Comparison of ENCODE assay signal across 1 cellular context in genomic region chr9:119004618-119004990, GRCh38.
TF ChIP-seq lines count a peak whose summit lies in the region.

No MANE protein-coding gene starts in this region.

TF ChIP-seq in GM23338, 12 proteins besides CTCF, POLR2A, EP300 and RAD21 (continued from another document):
- TF ChIP-seq, protein P1, sequence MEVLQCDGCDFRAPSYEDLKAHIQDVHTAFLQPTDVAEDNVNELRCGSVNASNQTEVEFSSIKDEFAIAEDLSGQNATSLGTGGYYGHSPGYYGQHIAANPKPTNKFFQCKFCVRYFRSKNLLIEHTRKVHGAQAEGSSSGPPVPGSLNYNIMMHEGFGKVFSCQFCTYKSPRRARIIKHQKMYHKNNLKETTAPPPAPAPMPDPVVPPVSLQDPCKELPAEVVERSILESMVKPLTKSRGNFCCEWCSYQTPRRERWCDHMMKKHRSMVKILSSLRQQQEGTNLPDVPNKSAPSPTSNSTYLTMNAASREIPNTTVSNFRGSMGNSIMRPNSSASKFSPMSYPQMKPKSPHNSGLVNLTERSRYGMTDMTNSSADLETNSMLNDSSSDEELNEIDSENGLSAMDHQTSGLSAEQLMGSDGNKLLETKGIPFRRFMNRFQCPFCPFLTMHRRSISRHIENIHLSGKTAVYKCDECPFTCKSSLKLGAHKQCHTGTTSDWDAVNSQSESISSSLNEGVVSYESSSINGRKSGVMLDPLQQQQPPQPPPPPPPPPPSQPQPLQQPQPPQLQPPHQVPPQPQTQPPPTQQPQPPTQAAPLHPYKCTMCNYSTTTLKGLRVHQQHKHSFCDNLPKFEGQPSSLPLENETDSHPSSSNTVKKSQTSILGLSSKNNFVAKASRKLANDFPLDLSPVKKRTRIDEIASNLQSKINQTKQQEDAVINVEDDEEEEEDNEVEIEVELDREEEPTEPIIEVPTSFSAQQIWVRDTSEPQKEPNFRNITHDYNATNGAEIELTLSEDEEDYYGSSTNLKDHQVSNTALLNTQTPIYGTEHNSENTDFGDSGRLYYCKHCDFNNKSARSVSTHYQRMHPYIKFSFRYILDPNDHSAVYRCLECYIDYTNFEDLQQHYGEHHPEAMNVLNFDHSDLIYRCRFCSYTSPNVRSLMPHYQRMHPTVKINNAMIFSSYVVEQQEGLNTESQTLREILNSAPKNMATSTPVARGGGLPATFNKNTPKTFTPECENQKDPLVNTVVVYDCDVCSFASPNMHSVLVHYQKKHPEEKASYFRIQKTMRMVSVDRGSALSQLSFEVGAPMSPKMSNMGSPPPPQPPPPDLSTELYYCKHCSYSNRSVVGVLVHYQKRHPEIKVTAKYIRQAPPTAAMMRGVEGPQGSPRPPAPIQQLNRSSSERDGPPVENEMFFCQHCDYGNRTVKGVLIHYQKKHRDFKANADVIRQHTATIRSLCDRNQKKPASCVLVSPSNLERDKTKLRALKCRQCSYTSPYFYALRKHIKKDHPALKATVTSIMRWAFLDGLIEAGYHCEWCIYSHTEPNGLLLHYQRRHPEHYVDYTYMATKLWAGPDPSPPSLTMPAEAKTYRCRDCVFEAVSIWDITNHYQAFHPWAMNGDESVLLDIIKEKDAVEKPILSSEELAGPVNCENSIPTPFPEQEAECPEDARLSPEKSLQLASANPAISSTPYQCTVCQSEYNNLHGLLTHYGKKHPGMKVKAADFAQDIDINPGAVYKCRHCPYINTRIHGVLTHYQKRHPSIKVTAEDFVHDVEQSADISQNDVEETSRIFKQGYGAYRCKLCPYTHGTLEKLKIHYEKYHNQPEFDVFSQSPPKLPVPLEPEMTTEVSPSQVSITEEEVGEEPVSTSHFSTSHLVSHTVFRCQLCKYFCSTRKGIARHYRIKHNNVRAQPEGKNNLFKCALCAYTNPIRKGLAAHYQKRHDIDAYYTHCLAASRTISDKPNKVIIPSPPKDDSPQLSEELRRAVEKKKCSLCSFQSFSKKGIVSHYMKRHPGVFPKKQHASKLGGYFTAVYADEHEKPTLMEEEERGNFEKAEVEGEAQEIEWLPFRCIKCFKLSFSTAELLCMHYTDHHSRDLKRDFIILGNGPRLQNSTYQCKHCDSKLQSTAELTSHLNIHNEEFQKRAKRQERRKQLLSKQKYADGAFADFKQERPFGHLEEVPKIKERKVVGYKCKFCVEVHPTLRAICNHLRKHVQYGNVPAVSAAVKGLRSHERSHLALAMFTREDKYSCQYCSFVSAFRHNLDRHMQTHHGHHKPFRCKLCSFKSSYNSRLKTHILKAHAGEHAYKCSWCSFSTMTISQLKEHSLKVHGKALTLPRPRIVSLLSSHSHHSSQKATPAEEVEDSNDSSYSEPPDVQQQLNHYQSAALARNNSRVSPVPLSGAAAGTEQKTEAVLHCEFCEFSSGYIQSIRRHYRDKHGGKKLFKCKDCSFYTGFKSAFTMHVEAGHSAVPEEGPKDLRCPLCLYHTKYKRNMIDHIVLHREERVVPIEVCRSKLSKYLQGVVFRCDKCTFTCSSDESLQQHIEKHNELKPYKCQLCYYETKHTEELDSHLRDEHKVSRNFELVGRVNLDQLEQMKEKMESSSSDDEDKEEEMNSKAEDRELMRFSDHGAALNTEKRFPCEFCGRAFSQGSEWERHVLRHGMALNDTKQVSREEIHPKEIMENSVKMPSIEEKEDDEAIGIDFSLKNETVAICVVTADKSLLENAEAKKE (CRISPR knock-in tag; IDR thresholded peaks at IDR 0.05), result no peak
- TF ChIP-seq EZH2phosphoT487 (IDR thresholded peaks at IDR 0.05; ENCODE audit: unreplicated experiment) (no peak), JUNB (IDR thresholded peaks at IDR 0.05; ENCODE audit: unreplicated experiment) (no peak), REST (IDR thresholded peaks at IDR 0.05; ENCODE audit: unreplicated experiment) (no peak), CREB1 (CRISPR knock-in tag; IDR thresholded peaks at IDR 0.05; ENCODE audit: low read depth) (no peak), EZH2 (IDR thresholded peaks at IDR 0.05; ENCODE audit: low read depth, unreplicated experiment) (no peak), NANOG (IDR thresholded peaks at IDR 0.05; ENCODE audit: borderline replicate concordance) (no peak), ZNF331 (CRISPR knock-in tag; IDR thresholded peaks at IDR 0.05; ENCODE audit: low read depth) (no peak)
